1 cellular context compared by ENCODE assay signal in genomic region chr14:68795602-68796417, GRCh38.
TF ChIP-seq lines count a peak whose summit lies in the region.

No MANE protein-coding gene starts in this region.

TF ChIP-seq in GM12878, 131 proteins besides CTCF, POLR2A, EP300 and RAD21 (continued from another document):
- TF ChIP-seq ZBTB40 (IDR thresholded peaks at IDR 0.05; ENCODE audit: borderline replicate concordance): peak; percentile 22; the same call in 1 of the 2 replicates
- TF ChIP-seq ZBTB11 (CRISPR knock-in tag; IDR thresholded peaks at IDR 0.05): no peak; the same call in 1 of the 2 replicates
- peak; percentile 97 for TF ChIP-seq RELA (IDR thresholded peaks at IDR 0.05; ENCODE audit: borderline replicate concordance, partially characterized antibody)
TF ChIP-seq in GM12878: peak in this region for 49.
